Comparison of ENCODE assay signal across 1 cellular context in genomic region chr4:4990857-4991540, GRCh38.
TF ChIP-seq lines count a peak whose summit lies in the region.

No MANE protein-coding gene starts in this region.

TF ChIP-seq in A549, 52 proteins besides CTCF, POLR2A, EP300 and RAD21 (continued from another document):
- no peak for TF ChIP-seq HMGXB4 (CRISPR knock-in tag; IDR thresholded peaks at IDR 0.05; ENCODE audit: borderline replicate concordance)
- no peak for TF ChIP-seq RCOR1 (IDR thresholded peaks at IDR 0.05; ENCODE audit: low read depth, low read length)
- no peak for TF ChIP-seq PBX3 (IDR thresholded peaks at IDR 0.05)
- TF ChIP-seq HOXB13 (CRISPR knock-in tag; IDR thresholded peaks at IDR 0.05; ENCODE audit: low read depth), result no peak
- TF ChIP-seq MAFK (IDR thresholded peaks at IDR 0.05; ENCODE audit: partially characterized antibody), result peak; percentile 9
- TF ChIP-seq CHD4 (IDR thresholded peaks at IDR 0.05; ENCODE audit: borderline replicate concordance), result no peak
- TF ChIP-seq, protein P1, sequence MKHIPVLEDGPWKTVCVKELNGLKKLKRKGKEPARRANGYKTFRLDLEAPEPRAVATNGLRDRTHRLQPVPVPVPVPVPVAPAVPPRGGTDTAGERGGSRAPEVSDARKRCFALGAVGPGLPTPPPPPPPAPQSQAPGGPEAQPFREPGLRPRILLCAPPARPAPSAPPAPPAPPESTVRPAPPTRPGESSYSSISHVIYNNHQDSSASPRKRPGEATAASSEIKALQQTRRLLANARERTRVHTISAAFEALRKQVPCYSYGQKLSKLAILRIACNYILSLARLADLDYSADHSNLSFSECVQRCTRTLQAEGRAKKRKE (CRISPR knock-in tag; IDR thresholded peaks at IDR 0.05; ENCODE audit: low read depth), result no peak
- no peak for TF ChIP-seq ZNF302 (CRISPR knock-in tag; IDR thresholded peaks at IDR 0.05)
- TF ChIP-seq E2F6 (IDR thresholded peaks at IDR 0.05; ENCODE audit: borderline replicate concordance, low read depth), result no peak
- peak; percentile 54; the same call in 1 of the 2 replicates for TF ChIP-seq MAX (IDR thresholded peaks at IDR 0.05)
- no peak for TF ChIP-seq POLR2AphosphoS2 (conservative IDR thresholded peaks at IDR 0.05; ENCODE audit: low read length)
- no peak; the same call in 1 of the 2 replicates for TF ChIP-seq JUNB (IDR thresholded peaks at IDR 0.05)
- no peak for TF ChIP-seq NPAS2 (CRISPR knock-in tag; IDR thresholded peaks at IDR 0.05; ENCODE audit: borderline replicate concordance)
- no peak for TF ChIP-seq MAZ (IDR thresholded peaks at IDR 0.05; ENCODE audit: borderline replicate concordance, low read depth, low read length)
- no peak for TF ChIP-seq EHMT2 (IDR thresholded peaks at IDR 0.05; ENCODE audit: low read depth)
- TF ChIP-seq CHD2 (IDR thresholded peaks at IDR 0.05; ENCODE audit: low read length, partially characterized antibody), result no peak
- no peak for TF ChIP-seq RNF2 (IDR thresholded peaks at IDR 0.05; ENCODE audit: borderline replicate concordance, low read depth)
- TF ChIP-seq BHLHE40 (IDR thresholded peaks at IDR 0.05; ENCODE audit: low read depth, low read length), result no peak
- no peak for TF ChIP-seq ESRRA (IDR thresholded peaks at IDR 0.05; ENCODE audit: borderline replicate concordance, low read length)
